Comparison of ENCODE assay signal across 19 cellular contexts in the genomic region with DNA sequence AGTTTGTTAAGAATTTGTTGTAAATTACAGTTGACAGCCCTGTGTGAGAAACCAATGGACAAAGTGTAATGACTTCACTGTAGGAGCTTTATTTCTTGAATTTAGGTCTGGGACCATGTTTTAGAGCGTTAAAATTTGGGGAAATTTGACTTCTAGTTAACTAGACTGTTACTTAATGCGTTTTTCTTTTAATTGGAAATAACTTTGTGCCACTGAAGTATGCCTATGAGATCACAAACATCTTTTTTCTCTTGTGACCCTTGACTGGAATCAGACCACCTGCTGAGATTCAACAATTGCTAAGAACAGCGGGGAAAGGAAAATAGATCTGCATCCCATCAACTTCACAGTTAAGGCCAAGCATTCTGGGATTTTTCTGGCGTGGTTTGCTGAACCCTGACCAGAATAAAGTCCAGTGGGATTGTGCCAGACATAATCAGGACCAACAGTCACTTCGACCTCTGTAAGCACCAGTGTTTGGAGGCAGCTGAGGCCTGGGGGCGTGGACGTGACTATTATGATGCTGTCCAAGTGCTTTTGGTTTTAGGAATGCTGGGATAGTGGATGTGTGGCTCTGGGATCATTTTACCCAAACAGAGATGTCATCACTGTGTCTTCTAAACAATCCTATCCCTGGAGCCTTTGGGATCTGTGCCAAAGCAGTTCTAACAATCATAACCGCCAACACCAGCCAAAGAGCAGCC.
DNase-seq lines count a peak whose midpoint lies in the region; ATAC-seq and TF ChIP-seq lines count a peak whose summit lies in the region.
"Had no signal": no experiment of that assay in that cellular context is flagged by ENCODE, and none has a peak within 500 bp of the region (broad histone marks: within the 10 kb centered on the region; RNA-seq: fewer than 3 reads in every experiment).

No MANE protein-coding gene starts in this region.

- in situ Hi-C loops in ACHN (cut with HindIII; ENCODE audit: low pct_ligation_motif_present, low pct_unique_long_range_greater_than_20kb, low sequenced_read_pairs), result no loop called here

- peaks cover 14% of the 10 kb centered on the region for H3K9me3 Mint-ChIP-seq in HFFc6
- H3K9me3 Mint-ChIP-seq: brain had no signal

- H3K4me3 Mint-ChIP-seq in HFFc6, result no peak overlapping the region
- H3K4me3 Mint-ChIP-seq: activated CD4-positive, alpha-beta memory T cell treated with anti-CD3 and anti-CD28 coated beads, Interleukin-2, amount 10 ng/mL, durations not matched to agents 7 days and 5 days; brain had no signal

- no peak for TF ChIP-seq CTCF in HFFc6 (IDR thresholded peaks at IDR 0.05)

- ATAC-seq in left cardiac atrium, result peak; percentile 21 to 38
- ATAC-seq: left colon had no signal

- DNase-seq in left cardiac atrium (no peak), cardiac septum (ENCODE audit: low spot score) (no peak), fibroblast of gingiva (ENCODE audit: low read depth) (peak; percentile 12), myocyte (ENCODE audit: low read depth) (peak; percentile 88), ACHN (no peak), COLO829 (ENCODE audit: low spot score) (no peak), NCI-H510A treated with DMSO at 0.1 percent for 48 hours (lab: John Stamatoyannopoulos, UW) (no peak), HFFc6 (no peak)
- DNase-seq: activated CD4-positive, alpha-beta memory T cell treated with anti-CD3 and anti-CD28 coated beads, Interleukin-2, amount 10 ng/mL, durations not matched to agents 7 days and 5 days; activated naive CD4-positive, alpha-beta T cell treated with anti-CD3 and anti-CD28 coated beads, Interleukin-2, amount 50 U/mL, for 16 hours; activated T-cell treated with anti-CD3 and anti-CD28 coated beads, Interleukin-2, amount 50 U/mL, for 1 hour; C1 segment of cervical spinal cord; GDM1; NCI-H1417 treated with DMSO at 0.1 percent for 48 hours; NCI-H82; stimulated activated CD4-positive, alpha-beta T cell treated with anti-CD3 and anti-CD28 coated beads, Interleukin-4, amount 100 ng/mL, for 1 hour; T-helper 2 cell had no signal

- no peaks in the 10 kb centered on the region for H3K4me1 Mint-ChIP-seq in HFFc6 (ENCODE audit: low read depth)

- H3K27ac Mint-ChIP-seq in HFFc6, result no peak overlapping the region
- H3K27ac Mint-ChIP-seq: activated CD4-positive, alpha-beta memory T cell treated with anti-CD3 and anti-CD28 coated beads, Interleukin-2, amount 10 ng/mL, durations not matched to agents 7 days and 5 days had no signal

- intact Hi-C loops in left cardiac atrium (cut with DNase I) (no loop called here), cardiac septum (cut with DNase I) (no loop called here)

- no peaks in the 10 kb centered on the region for H3K27me3 Mint-ChIP-seq in HFFc6 (ENCODE audit: insufficient read depth)
- H3K27me3 Mint-ChIP-seq: activated CD4-positive, alpha-beta memory T cell treated with anti-CD3 and anti-CD28 coated beads, Interleukin-2, amount 10 ng/mL, durations not matched to agents 7 days and 5 days had no signal

- no peaks in the 10 kb centered on the region for H3K36me3 Mint-ChIP-seq in HFFc6 (ENCODE audit: low read depth)
- H3K36me3 Mint-ChIP-seq: brain had no signal

Comparison
In these comparisons a context has a peak if more than half of its experiments do, and no peak if none do; other contexts are left out.
1. DNase-seq: peak in fibroblast of gingiva (single experiment) and myocyte (single experiment); none in left cardiac atrium (single experiment), cardiac septum (single experiment), ACHN (single experiment), COLO829 (single experiment), NCI-H510A treated with DMSO at 0.1 percent for 48 hours (single experiment) and HFFc6 (single experiment).